Comparison of ENCODE assay signal across 8 cellular contexts in the genomic region with DNA sequence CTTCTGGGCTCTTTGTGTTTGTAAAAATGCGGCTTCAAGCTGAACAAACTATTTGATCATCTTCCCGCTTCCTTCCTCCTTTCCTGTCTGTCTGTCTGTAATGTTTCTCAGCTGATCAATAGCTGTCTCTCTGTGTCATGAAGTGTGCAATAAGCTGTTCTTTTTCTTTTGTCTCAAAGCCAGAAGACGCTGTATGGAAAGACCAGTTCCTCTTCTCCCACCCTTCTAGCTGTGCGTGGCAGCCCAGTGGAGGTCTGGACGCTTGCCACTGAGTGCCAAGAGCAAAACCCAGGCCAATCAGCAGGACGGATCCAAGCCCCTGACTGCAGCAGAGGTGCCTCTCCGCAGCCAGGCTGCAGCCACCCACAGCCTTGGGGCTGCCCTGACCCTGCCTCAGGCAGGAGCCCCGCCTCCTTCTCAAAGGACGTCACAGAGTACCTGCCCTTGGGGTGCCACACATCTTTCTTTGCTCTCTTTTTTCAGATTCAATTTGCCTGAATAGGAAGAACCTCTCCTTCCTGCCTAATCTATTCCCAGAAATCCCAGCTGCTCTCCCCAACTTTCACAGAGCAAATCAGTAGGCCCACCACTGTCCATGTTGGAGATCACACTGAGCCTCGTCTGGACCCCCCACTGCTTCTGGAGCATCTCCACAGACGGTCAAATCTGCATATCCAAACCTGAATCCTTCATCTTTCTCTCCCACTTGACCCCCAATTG. TPM values are rescaled to one million over a fixed set of nuclear protein-coding genes. Genes with fewer than 3 reads are reported as not detected.
DNase-seq lines count a peak whose midpoint lies in the region; ATAC-seq and TF ChIP-seq lines count a peak whose summit lies in the region.

No MANE protein-coding gene starts in this region.

- TF ChIP-seq POLR2A in HCT116 (IDR thresholded peaks at IDR 0.05; ENCODE audit: borderline replicate concordance, extremely low read depth, insufficient read depth, insufficient read length) = no peak

- peak overlapping the region; percentile 86 for H3K4me3 Mint-ChIP-seq in activated naive CD8-positive, alpha-beta T cell treated with anti-CD3 and anti-CD28 coated beads, Interleukin-2, amount 50 U/mL, for 24 hours

- H3K4me1 ChIP-seq in HCT116 (ENCODE audit: control insufficient read depth in 1 of 2, insufficient read depth in 2 of 2, low read length in 2 of 2) (peaks cover 36 to 76% of the 10 kb centered on the region in 2 experiments), SJSA1 (replicated peaks) (peaks cover 95% of the 10 kb centered on the region)

- H3K9me2 ChIP-seq in HCT116 (ENCODE audit: insufficient read depth) = no peaks in the 10 kb centered on the region

- no peak for TF ChIP-seq CTCF in HCT116 (IDR thresholded peaks at IDR 0.05 in 2 of 3, conservative IDR thresholded peaks at IDR 0.05 in 1 of 3; ENCODE audit: borderline replicate concordance in 1 of 3, insufficient read depth in 1 of 3, low read depth in 2 of 3, low read length in 2 of 3)

- no peaks in the 10 kb centered on the region for H3K9me3 Mint-ChIP-seq in activated naive CD8-positive, alpha-beta T cell treated with anti-CD3 and anti-CD28 coated beads, Interleukin-2, amount 50 U/mL, for 24 hours

- peak overlapping the region; percentile 97 for H3K27ac Mint-ChIP-seq in activated naive CD8-positive, alpha-beta T cell treated with anti-CD3 and anti-CD28 coated beads, Interleukin-2, amount 50 U/mL, for 24 hours

- H2AFZ ChIP-seq in HCT116 (ENCODE audit: low read depth, low read length, poor library complexity, severe bottlenecking) = no peak overlapping the region

- peaks cover 82% of the 10 kb centered on the region for H3K4me1 Mint-ChIP-seq in activated naive CD8-positive, alpha-beta T cell treated with anti-CD3 and anti-CD28 coated beads, Interleukin-2, amount 50 U/mL, for 24 hours

- POLR2A ChIA-PET in HCT116 (lab: Charles Lee) = interaction anchor here (1.5 kb wide), 1 partner anchor 12 kb away, joined by 4 read pairs; no protein-coding TSS in a partner anchor

- intact Hi-C loops in HCT116 (cut with micrococcal nuclease) = loop anchor here (5.0 kb wide), 1 partner anchor 57 kb away; a partner anchor contains a TSS

- H4K20me1 ChIP-seq in HCT116 (ENCODE audit: insufficient read depth) = no peaks in the 10 kb centered on the region

- H3K36me3 Mint-ChIP-seq in activated naive CD8-positive, alpha-beta T cell treated with anti-CD3 and anti-CD28 coated beads, Interleukin-2, amount 50 U/mL, for 24 hours (ENCODE audit: low read depth) = no peaks in the 10 kb centered on the region

- no peak for ATAC-seq in HCT116
- peak; percentile 56 for ATAC-seq in activated naive CD8-positive, alpha-beta T cell treated with anti-CD3 and anti-CD28 coated beads, Interleukin-2, amount 50 U/mL, for 24 hours
- ATAC-seq in HG02840 (IDR thresholded peaks at IDR 0.05; ENCODE audit: low FRiP score, unreplicated experiment) = no peak

- BruUV-seq in HCT116 (replicated peaks; lab: Mats Ljungman, UMichigan) = no TSS peak

- no peak overlapping the region for H3K4me3 ChIP-seq in HCT116 (replicated peaks in 1 of 2; ENCODE audit: low read depth in 1 of 2, low read length in 2 of 2)
- no peak overlapping the region for H3K4me3 ChIP-seq in SJSA1
- H3K4me3 ChIP-seq in iPS-18c (ENCODE audit: insufficient read depth, low read depth, low read length) = 0 out of 2 replicates have a peak overlapping the region, but pooled peaks have one; percentile 21

- DNase-seq in HCT116 (ENCODE audit: low read depth, low spot score) (no peak), SJSA1 (ENCODE audit: low read depth in 1 of 2, low spot score in 2 of 2) (peak; percentile 72 to 74), foreskin melanocyte (no peak), AG08395 (ENCODE audit: low spot score) (no peak)
- DNase-seq in activated naive CD8-positive, alpha-beta T cell treated with anti-CD3 and anti-CD28 coated beads, Interleukin-2, amount 50 U/mL, for 24 hours = peak; percentile 69
- peak; percentile 77 for DNase-seq in stimulated activated CD4-positive, alpha-beta T cell treated with anti-CD3 and anti-CD28 coated beads, Interleukin-15, amount 100 ng/mL, for 24 hours

- H3K27me3 Mint-ChIP-seq in activated naive CD8-positive, alpha-beta T cell treated with anti-CD3 and anti-CD28 coated beads, Interleukin-2, amount 50 U/mL, for 24 hours = peaks cover 2% of the 10 kb centered on the region

- peak overlapping the region; percentile 61 for H3K4me2 ChIP-seq in HCT116 (ENCODE audit: low read length)

- no peak for TF ChIP-seq RAD21 in HCT116 (IDR thresholded peaks at IDR 0.05; ENCODE audit: low read depth)

- CTCF ChIA-PET in HCT116 (lab: Charles Lee) = no interaction called here

- H3K27me3 ChIP-seq in HCT116 (ENCODE audit: insufficient read depth, low read length) = no peaks in the 10 kb centered on the region
- no peaks in the 10 kb centered on the region for H3K27me3 ChIP-seq in SJSA1 (replicated peaks)

- RAD21 ChIA-PET in HCT116 (lab: Charles Lee; ENCODE audit: low non-redundant PET in 1 of 2, low total read pairs in 2 of 2, uncharacterized antibody in 2 of 2, unreplicated experiment in 2 of 2) = no interaction called here

- H3K36me3 ChIP-seq in HCT116 (ENCODE audit: control insufficient read depth in 1 of 2, insufficient read depth in 2 of 2, low read length in 2 of 2) (no peaks in the 10 kb centered on the region), SJSA1 (no peaks in the 10 kb centered on the region)

- H3K79me2 ChIP-seq in HCT116 (ENCODE audit: insufficient read depth, low read length) = no peaks in the 10 kb centered on the region

- no peak overlapping the region for H3K27ac ChIP-seq in HCT116 (ENCODE audit: low read depth, low read length)
- peak overlapping the region; percentile 84 for H3K27ac ChIP-seq in SJSA1

- no peak overlapping the region for H3K9ac ChIP-seq in HCT116 (ENCODE audit: low read length)

- H3K9me3 ChIP-seq in HCT116 (ENCODE audit: control insufficient read depth in 1 of 2, insufficient read depth in 1 of 2, low read depth in 1 of 2, low read length in 2 of 2) = no peaks in the 10 kb centered on the region
- no peaks in the 10 kb centered on the region for H3K9me3 ChIP-seq in SJSA1 (replicated peaks)
- H3K9me3 ChIP-seq in iPS-18c (ENCODE audit: control insufficient read depth, insufficient read depth, low read length) = no peaks in the 10 kb centered on the region

TF ChIP-seq in HCT116, 20 proteins besides CTCF, POLR2A, EP300 and RAD21 (continues in another document):
- TF ChIP-seq EZH2phosphoT487 (IDR thresholded peaks at IDR 0.05; ENCODE audit: borderline replicate concordance) (no peak), SRF (IDR thresholded peaks at IDR 0.05; ENCODE audit: low read depth) (no peak), ZNF274 (IDR thresholded peaks at IDR 0.05; ENCODE audit: low read depth, low read length) (no peak), YY1 (IDR thresholded peaks at IDR 0.05; ENCODE audit: extremely low read depth, insufficient replicate concordance, low read depth, low read length) (no peak), SP1 (IDR thresholded peaks at IDR 0.05; ENCODE audit: low read depth) (no peak), ZFX (IDR thresholded peaks at IDR 0.05) (no peak)
- TF ChIP-seq, protein P1, sequence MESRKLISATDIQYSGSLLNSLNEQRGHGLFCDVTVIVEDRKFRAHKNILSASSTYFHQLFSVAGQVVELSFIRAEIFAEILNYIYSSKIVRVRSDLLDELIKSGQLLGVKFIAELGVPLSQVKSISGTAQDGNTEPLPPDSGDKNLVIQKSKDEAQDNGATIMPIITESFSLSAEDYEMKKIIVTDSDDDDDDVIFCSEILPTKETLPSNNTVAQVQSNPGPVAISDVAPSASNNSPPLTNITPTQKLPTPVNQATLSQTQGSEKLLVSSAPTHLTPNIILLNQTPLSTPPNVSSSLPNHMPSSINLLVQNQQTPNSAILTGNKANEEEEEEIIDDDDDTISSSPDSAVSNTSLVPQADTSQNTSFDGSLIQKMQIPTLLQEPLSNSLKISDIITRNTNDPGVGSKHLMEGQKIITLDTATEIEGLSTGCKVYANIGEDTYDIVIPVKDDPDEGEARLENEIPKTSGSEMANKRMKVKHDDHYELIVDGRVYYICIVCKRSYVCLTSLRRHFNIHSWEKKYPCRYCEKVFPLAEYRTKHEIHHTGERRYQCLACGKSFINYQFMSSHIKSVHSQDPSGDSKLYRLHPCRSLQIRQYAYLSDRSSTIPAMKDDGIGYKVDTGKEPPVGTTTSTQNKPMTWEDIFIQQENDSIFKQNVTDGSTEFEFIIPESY (IDR thresholded peaks at IDR 0.05; ENCODE audit: extremely low read depth, insufficient replicate concordance, low read length) = no peak
- TF ChIP-seq, protein P2, sequence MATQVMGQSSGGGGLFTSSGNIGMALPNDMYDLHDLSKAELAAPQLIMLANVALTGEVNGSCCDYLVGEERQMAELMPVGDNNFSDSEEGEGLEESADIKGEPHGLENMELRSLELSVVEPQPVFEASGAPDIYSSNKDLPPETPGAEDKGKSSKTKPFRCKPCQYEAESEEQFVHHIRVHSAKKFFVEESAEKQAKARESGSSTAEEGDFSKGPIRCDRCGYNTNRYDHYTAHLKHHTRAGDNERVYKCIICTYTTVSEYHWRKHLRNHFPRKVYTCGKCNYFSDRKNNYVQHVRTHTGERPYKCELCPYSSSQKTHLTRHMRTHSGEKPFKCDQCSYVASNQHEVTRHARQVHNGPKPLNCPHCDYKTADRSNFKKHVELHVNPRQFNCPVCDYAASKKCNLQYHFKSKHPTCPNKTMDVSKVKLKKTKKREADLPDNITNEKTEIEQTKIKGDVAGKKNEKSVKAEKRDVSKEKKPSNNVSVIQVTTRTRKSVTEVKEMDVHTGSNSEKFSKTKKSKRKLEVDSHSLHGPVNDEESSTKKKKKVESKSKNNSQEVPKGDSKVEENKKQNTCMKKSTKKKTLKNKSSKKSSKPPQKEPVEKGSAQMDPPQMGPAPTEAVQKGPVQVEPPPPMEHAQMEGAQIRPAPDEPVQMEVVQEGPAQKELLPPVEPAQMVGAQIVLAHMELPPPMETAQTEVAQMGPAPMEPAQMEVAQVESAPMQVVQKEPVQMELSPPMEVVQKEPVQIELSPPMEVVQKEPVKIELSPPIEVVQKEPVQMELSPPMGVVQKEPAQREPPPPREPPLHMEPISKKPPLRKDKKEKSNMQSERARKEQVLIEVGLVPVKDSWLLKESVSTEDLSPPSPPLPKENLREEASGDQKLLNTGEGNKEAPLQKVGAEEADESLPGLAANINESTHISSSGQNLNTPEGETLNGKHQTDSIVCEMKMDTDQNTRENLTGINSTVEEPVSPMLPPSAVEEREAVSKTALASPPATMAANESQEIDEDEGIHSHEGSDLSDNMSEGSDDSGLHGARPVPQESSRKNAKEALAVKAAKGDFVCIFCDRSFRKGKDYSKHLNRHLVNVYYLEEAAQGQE (IDR thresholded peaks at IDR 0.05; ENCODE audit: low read depth) = no peak
- TF ChIP-seq, protein P3, sequence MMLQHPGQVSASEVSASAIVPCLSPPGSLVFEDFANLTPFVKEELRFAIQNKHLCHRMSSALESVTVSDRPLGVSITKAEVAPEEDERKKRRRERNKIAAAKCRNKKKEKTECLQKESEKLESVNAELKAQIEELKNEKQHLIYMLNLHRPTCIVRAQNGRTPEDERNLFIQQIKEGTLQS (IDR thresholded peaks at IDR 0.05) = no peak

RNA-seq across cellular contexts. Expression of a gene that starts 59.1 kb away (rescaled TPM):
- total RNA-seq in HCT116 (2021; ENCODE audit: unreplicated experiment) = 3.1 TPM
- 2.6 and 3.1 TPM in 2 replicates for polyA plus RNA-seq in HCT116 (2012)
- total RNA-seq in SJSA1 (2014; rRNA removed; shearing (Covaris generic)) = 0.53 and 1.8 TPM in 2 replicates

Comparison
In these comparisons a context has a peak if more than half of its experiments do, and no peak if none do; other contexts are left out.
1. DNase-seq: peak in SJSA1 (2 of 2), activated naive CD8-positive, alpha-beta T cell treated with anti-CD3 and anti-CD28 coated beads, Interleukin-2, amount 50 U/mL, for 24 hours (single experiment) and stimulated activated CD4-positive, alpha-beta T cell treated with anti-CD3 and anti-CD28 coated beads, Interleukin-15, amount 100 ng/mL, for 24 hours (single experiment); none in HCT116 (single experiment), foreskin melanocyte (single experiment) and AG08395 (single experiment).